Comparison of ENCODE assay signal across 7 cellular contexts in the genomic region with DNA sequence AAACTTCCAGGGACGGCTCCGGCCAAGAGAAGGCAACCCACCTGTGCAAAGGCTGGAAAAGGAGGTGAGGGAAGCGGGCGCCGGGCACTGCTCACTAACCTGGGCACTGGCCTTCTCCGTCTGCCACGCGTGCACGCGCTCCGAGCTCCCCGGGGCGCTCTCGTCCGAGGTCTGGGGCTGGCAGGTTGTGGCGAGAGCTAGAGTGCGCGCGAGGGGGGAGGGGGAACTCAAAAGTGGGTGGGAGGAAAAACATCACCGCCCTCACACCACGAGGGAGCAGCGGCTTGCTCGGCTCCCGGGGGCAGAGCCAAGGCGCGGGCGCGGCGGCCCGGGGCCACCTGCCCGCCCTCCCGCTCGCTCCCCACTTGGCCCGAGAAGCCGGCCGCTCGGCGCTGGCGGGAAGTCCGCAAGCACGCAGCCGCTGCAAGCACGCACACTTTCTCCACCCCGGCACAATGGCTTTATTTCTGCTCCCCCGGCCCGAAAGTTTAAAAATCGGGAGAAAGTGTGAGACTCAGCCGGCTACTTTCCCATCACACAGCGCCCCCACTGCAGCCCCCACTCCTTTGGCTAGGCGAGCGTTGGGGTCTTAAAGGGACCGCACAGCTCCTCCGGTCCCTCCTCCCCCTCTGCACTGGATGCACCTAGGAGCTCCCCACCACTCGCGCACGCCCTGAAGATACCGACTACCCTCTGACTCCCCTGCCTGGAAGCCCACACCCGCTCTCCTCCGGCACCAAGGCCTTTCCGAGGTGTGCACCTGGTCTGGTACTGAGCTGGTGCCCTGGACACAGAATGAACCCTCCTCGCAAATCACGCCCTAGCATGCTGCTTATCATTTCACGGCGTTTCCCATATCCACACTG. TPM values are rescaled to one million over a fixed set of nuclear protein-coding genes. Genes with fewer than 3 reads are reported as not detected.
A peak's percentile ranks its signal among the peaks of the same experiment; 100 is the strongest.
DNase-seq lines count a peak whose midpoint lies in the region; ATAC-seq lines count a peak whose summit lies in the region.

A gene with protein sequence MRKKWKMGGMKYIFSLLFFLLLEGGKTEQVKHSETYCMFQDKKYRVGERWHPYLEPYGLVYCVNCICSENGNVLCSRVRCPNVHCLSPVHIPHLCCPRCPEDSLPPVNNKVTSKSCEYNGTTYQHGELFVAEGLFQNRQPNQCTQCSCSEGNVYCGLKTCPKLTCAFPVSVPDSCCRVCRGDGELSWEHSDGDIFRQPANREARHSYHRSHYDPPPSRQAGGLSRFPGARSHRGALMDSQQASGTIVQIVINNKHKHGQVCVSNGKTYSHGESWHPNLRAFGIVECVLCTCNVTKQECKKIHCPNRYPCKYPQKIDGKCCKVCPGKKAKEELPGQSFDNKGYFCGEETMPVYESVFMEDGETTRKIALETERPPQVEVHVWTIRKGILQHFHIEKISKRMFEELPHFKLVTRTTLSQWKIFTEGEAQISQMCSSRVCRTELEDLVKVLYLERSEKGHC (minus strand): TSS at position 173 of the 866 bp plus-strand sequence. CDS start 3,636 bp downstream, outside the sequence.

- H3K23ac ChIP-seq in trophoblast cell (ENCODE audit: low read length), result no peak within 1 kb of the TSS

- no peak within 1 kb of the TSS for H2BK120ac ChIP-seq in trophoblast cell (ENCODE audit: insufficient read depth, low read length, poor library complexity)

- H3K27me3 ChIP-seq in trophoblast cell (ENCODE audit: insufficient read depth, low read length), result no peaks in the 10 kb centered on the region

- peak within 1 kb of the TSS; percentile 86 for H3K4me2 ChIP-seq in trophoblast cell (ENCODE audit: low read length)

- H3K9ac ChIP-seq in trophoblast cell (ENCODE audit: low read length), result no peak within 1 kb of the TSS

- no peak within 1 kb of the TSS for H4K8ac ChIP-seq in trophoblast cell (ENCODE audit: low read depth, low read length)

- H2BK5ac ChIP-seq in trophoblast cell (ENCODE audit: low read depth, low read length, poor library complexity), result no peak within 1 kb of the TSS

- H2AK5ac ChIP-seq in trophoblast cell (ENCODE audit: low read length), result no peak within 1 kb of the TSS

- ATAC-seq in HG03097 (IDR thresholded peaks at IDR 0.05; ENCODE audit: low FRiP score, unreplicated experiment) (peak; percentile 51), Right ventricle myocardium inferior (peak; percentile 75), HG02970 (IDR thresholded peaks at IDR 0.05; ENCODE audit: low FRiP score, unreplicated experiment) (no peak), GM19463 (IDR thresholded peaks at IDR 0.05; ENCODE audit: unreplicated experiment) (no peak), HG02885 (IDR thresholded peaks at IDR 0.05; ENCODE audit: poor library complexity, unreplicated experiment) (no peak)

- H2AFZ ChIP-seq in trophoblast cell (ENCODE audit: insufficient read depth, low read length, poor library complexity), result no peak within 1 kb of the TSS

- no peaks in the 10 kb centered on the region for H3K36me3 ChIP-seq in trophoblast cell (ENCODE audit: control insufficient read depth in 1 of 2, insufficient read depth in 2 of 2, low read length in 2 of 2)

- no peak within 1 kb of the TSS for H2BK12ac ChIP-seq in trophoblast cell (ENCODE audit: low read length)

- no peak within 1 kb of the TSS for H3K4ac ChIP-seq in trophoblast cell (ENCODE audit: low read depth, low read length)

- H3K27ac ChIP-seq in trophoblast cell (ENCODE audit: low read depth, low read length), result no peak within 1 kb of the TSS

- DNase-seq in SK-N-DZ (ENCODE audit: low spot score) (peak; percentile 2), Right ventricle myocardium inferior (ENCODE audit: missing footprints) (peak; percentile 56), trophoblast cell (no peak)

- H4K12ac ChIP-seq in trophoblast cell (ENCODE audit: low read depth, low read length), result no peak within 1 kb of the TSS

- H4K91ac ChIP-seq in trophoblast cell (ENCODE audit: low read depth, low read length), result no peak within 1 kb of the TSS

- no CpG with 5 or more reads among the region's 64 CpGs for WGBS in trophoblast cell (ENCODE audit: extremely low coverage, insufficient coverage, insufficient read length)

- H3K9me3 ChIP-seq in trophoblast cell (ENCODE audit: insufficient read depth, low read depth, low read length), result no peaks in the 10 kb centered on the region

- H3K79me1 ChIP-seq in trophoblast cell (ENCODE audit: low read length), result no peaks in the 10 kb centered on the region

- intact Hi-C loops in Right ventricle myocardium inferior (cut with DNase I), result no loop called here

- no peaks in the 10 kb centered on the region for H3K79me2 ChIP-seq in trophoblast cell (ENCODE audit: control insufficient read depth, insufficient read depth, low read length, poor library complexity)

- peaks cover 0 to 3% of the 10 kb centered on the region in 2 experiments for H3K4me1 ChIP-seq in trophoblast cell (ENCODE audit: control insufficient read depth in 1 of 2, insufficient read depth in 2 of 2, low read length in 2 of 2)

- peak within 1 kb of the TSS; percentile 36 for H3K4me3 ChIP-seq in trophoblast cell (ENCODE audit: low read depth, low read length)

- H3K14ac ChIP-seq in trophoblast cell (ENCODE audit: low read length), result no peak within 1 kb of the TSS

- no peak within 1 kb of the TSS for H3K18ac ChIP-seq in trophoblast cell (ENCODE audit: low read length)

RNA-seq across cellular contexts. Expression of the gene that starts here (rescaled TPM):
- polyA plus RNA-seq in SK-N-DZ (2014; cell fraction: cytosol; rRNA removed), result 0.53 and 0.77 TPM in 2 replicates
- polyA plus RNA-seq in SK-N-DZ (2014; cell fraction: nucleus; rRNA removed), result 0.08 and 0.41 TPM in 2 replicates
- 3.2 TPM for total RNA-seq in Right ventricle myocardium inferior
- 0.08 TPM in 2 replicates for polyA plus RNA-seq in trophoblast cell (2013)

Comparison
In these comparisons a context has a peak if more than half of its experiments do, and no peak if none do; other contexts are left out.
1. ATAC-seq: peak in HG03097 (single experiment) and Right ventricle myocardium inferior (single experiment); none in HG02970 (single experiment), GM19463 (single experiment) and HG02885 (single experiment).
2. DNase-seq: peak in SK-N-DZ (single experiment) and Right ventricle myocardium inferior (single experiment); none in trophoblast cell (0 of 2).